In genomic region chr12:46387697-46388096, GRCh38 we compare ENCODE assay signal across 9 cellular contexts. TPM values are rescaled to one million over a fixed set of nuclear protein-coding genes. Genes with fewer than 3 reads are reported as not detected.
DNase-seq lines count a peak whose midpoint lies in the region; ATAC-seq and TF ChIP-seq lines count a peak whose summit lies in the region.
"Had no signal": no experiment of that assay in that cellular context is flagged by ENCODE, and none has a peak within 500 bp of the region (broad histone marks: within the 10 kb centered on the region; RNA-seq: fewer than 3 reads in every experiment).

No MANE protein-coding gene starts in this region.

- no peak for TF ChIP-seq CTCF in H9 (conservative IDR thresholded peaks at IDR 0.05)
- no peak for TF ChIP-seq CTCF in osteoblast (IDR thresholded peaks at IDR 0.05; ENCODE audit: extremely low read depth, low read depth, low read length)

- no peak overlapping the region for H2BK12ac ChIP-seq in H9 (ENCODE audit: insufficient read length, low read depth, low read length)

- no peak overlapping the region for H2AK5ac ChIP-seq in H9 (ENCODE audit: insufficient read length, low read length)

- peaks cover 2% of the 10 kb centered on the region for H3K79me2 ChIP-seq in H9 (ENCODE audit: insufficient read depth, low read length)
- H3K79me2 ChIP-seq in osteoblast (ENCODE audit: insufficient read depth, low read length), result peaks cover 13% of the 10 kb centered on the region

- in situ Hi-C loops in Caki2 (cut with HindIII; ENCODE audit: low pct_unique_long_range_greater_than_20kb, low sequenced_read_pairs), result no loop called here

- peaks cover 10% of the 10 kb centered on the region for H3K23me2 ChIP-seq in H9 (ENCODE audit: insufficient read length, low read depth, low read length, poor library complexity, severe bottlenecking)

- H4K91ac ChIP-seq in H9 (ENCODE audit: insufficient read length, low read depth, low read length), result no peak overlapping the region

- H3K23ac ChIP-seq in H9 (ENCODE audit: insufficient read length, low read depth, low read length), result no peak overlapping the region

- H3K27ac ChIP-seq in H9 (ENCODE audit: insufficient read length, low read depth, low read length), result peak overlapping the region; percentile 49
- H3K27ac ChIP-seq in osteoblast (ENCODE audit: low read depth, low read length), result peak overlapping the region; percentile 98
- H3K27ac ChIP-seq: VCaP had no signal

- H2BK15ac ChIP-seq in H9 (ENCODE audit: low read depth, low read length), result no peak overlapping the region

- H3K4me2 ChIP-seq in H9 (ENCODE audit: insufficient read depth, insufficient read length, low read length), result peak overlapping the region; percentile 22
- H3K4me2 ChIP-seq in osteoblast (ENCODE audit: insufficient read depth, low read length), result peak overlapping the region; percentile 67

- H3K4me1 ChIP-seq in H9 (ENCODE audit: insufficient read depth, low read length), result peaks cover 14% of the 10 kb centered on the region
- H3K4me1 ChIP-seq in adipocyte (ENCODE audit: control insufficient read depth, insufficient read depth, low read length), result peaks cover 79% of the 10 kb centered on the region
- peaks cover 86% of the 10 kb centered on the region for H3K4me1 ChIP-seq in osteoblast (ENCODE audit: insufficient read depth, low read length)

- no peak overlapping the region for H2BK20ac ChIP-seq in H9 (ENCODE audit: low read depth, low read length, poor library complexity, severe bottlenecking)

- no peak overlapping the region for H4K8ac ChIP-seq in H9 (replicated peaks; ENCODE audit: insufficient read length, low read depth, low read length)

- H3K36me3 ChIP-seq in adipocyte (ENCODE audit: control insufficient read depth, insufficient read depth, low read length, severe bottlenecking) (no peaks in the 10 kb centered on the region), osteoblast (ENCODE audit: insufficient read depth, low read length) (no peaks in the 10 kb centered on the region)

- ATAC-seq in HG02870 (IDR thresholded peaks at IDR 0.05; ENCODE audit: unreplicated experiment), result no peak

- no peak overlapping the region for H2BK5ac ChIP-seq in H9 (ENCODE audit: insufficient read length, low read length)

- no peaks in the 10 kb centered on the region for H3K9me3 Mint-ChIP-seq in H9

- no peaks in the 10 kb centered on the region for H3K27me3 ChIP-seq in H9 (ENCODE audit: insufficient read depth, low read length)
- H3K27me3 ChIP-seq in adipocyte (replicated peaks; ENCODE audit: control insufficient read depth, insufficient read depth, low read length), result no peaks in the 10 kb centered on the region
- no peaks in the 10 kb centered on the region for H3K27me3 ChIP-seq in osteoblast (ENCODE audit: insufficient read depth, low read length)

- peaks cover 58 to 74% of the 10 kb centered on the region in 2 experiments for H3K4me1 Mint-ChIP-seq in H9

- no peaks in the 10 kb centered on the region for H3K9me3 ChIP-seq in H9 (ENCODE audit: control insufficient read depth, low read depth, low read length)
- H3K9me3 ChIP-seq in adipocyte (ENCODE audit: control insufficient read depth, low read length), result no peaks in the 10 kb centered on the region
- no peaks in the 10 kb centered on the region for H3K9me3 ChIP-seq in osteoblast (ENCODE audit: low read depth, low read length)

- no peak overlapping the region for H4K5ac ChIP-seq in H9 (ENCODE audit: insufficient read length, low read depth, low read length)

- no peak overlapping the region for H3K9ac ChIP-seq in H9 (ENCODE audit: extremely low read depth, insufficient read length, low read length)
- H3K9ac ChIP-seq in adipocyte (ENCODE audit: low read length), result peak overlapping the region; percentile 94

- DNase-seq in Caki2 (ENCODE audit: low read depth) (peak; percentile 43), H9 (no peak), adipocyte (ENCODE audit: low read depth) (no peak), osteoblast (ENCODE audit: insufficient read length, low spot score, missing footprints) (no peak), SK-N-DZ (ENCODE audit: low spot score) (no peak), NCI-H69 (lab: John Stamatoyannopoulos, UW) (no peak), dedifferentiated amniotic fluid mesenchymal stem cell (ENCODE audit: extremely low spot score) (no peak)

- H2BK120ac ChIP-seq in H9 (ENCODE audit: low read depth, low read length, poor library complexity, severe bottlenecking), result no peak overlapping the region

- no peak overlapping the region for H3K4ac ChIP-seq in H9 (ENCODE audit: low read depth, low read length)

- no peak overlapping the region for H2AFZ ChIP-seq in H9 (ENCODE audit: low read length)
- no peak overlapping the region for H2AFZ ChIP-seq in osteoblast (ENCODE audit: low read length)

- H3K56ac ChIP-seq in H9 (ENCODE audit: insufficient read length, low read depth, low read length), result no peak overlapping the region

- no peaks in the 10 kb centered on the region for H3K27me3 Mint-ChIP-seq in H9 (ENCODE audit: low read depth)

- WGBS in H9 (ENCODE audit: extremely low coverage, insufficient read length, low lambda C conversion rate), result no CpG with 5 or more reads among the region's 7 CpGs

- H3K4me3 ChIP-seq in adipocyte (ENCODE audit: low read length) (peak overlapping the region; percentile 73), osteoblast (ENCODE audit: insufficient read depth, low read length) (peak overlapping the region; percentile 27)

- peaks cover 21 to 30% (median 23%) of the 10 kb centered on the region in 3 experiments for H3K36me3 Mint-ChIP-seq in H9 (ENCODE audit: insufficient read depth in 1 of 3, low read depth in 3 of 3)

- H4K20me1 ChIP-seq in H9 (ENCODE audit: control insufficient read depth, insufficient read depth, insufficient read length) (no peaks in the 10 kb centered on the region), osteoblast (ENCODE audit: insufficient read depth, low read length) (no peaks in the 10 kb centered on the region)

- H3K14ac ChIP-seq in H9 (ENCODE audit: insufficient read depth, low read length), result no peak overlapping the region

- no peak overlapping the region for H3T11ph ChIP-seq in H9 (ENCODE audit: low read length)

- H3K27ac Mint-ChIP-seq in H9, result peak overlapping the region in 2 of 3 experiments; percentile 89 to 95; a peak in 5 of 7 replicates

- H3K18ac ChIP-seq in H9 (ENCODE audit: insufficient read length, low read depth, low read length), result no peak overlapping the region

- H3K4me3 Mint-ChIP-seq in H9, result peak overlapping the region in 1 of 2 experiments; percentile 27; a peak in 1 of 5 replicates

- no peaks in the 10 kb centered on the region for H3K79me1 ChIP-seq in H9 (ENCODE audit: insufficient read depth, low read depth, low read length, poor library complexity, severe bottlenecking)

RNA-seq across cellular contexts. Expression of gene SLC38A2, which starts 15.1 kb away (rescaled TPM):
- total RNA-seq in Caki2 (2014; rRNA removed; shearing (Covaris generic); ENCODE audit: low replicate concordance), result 77.2 and 80.3 TPM in 2 replicates
- 421 and 453 TPM in 2 replicates for total RNA-seq in H9 (2021)
- total RNA-seq in osteoblast, result 919 and 1,020 TPM in 2 replicates
- polyA plus RNA-seq in SK-N-DZ (2014; cell fraction: cytosol; rRNA removed), result 155 and 160 TPM in 2 replicates
- polyA plus RNA-seq in SK-N-DZ (2014; cell fraction: nucleus; rRNA removed), result 232 and 278 TPM in 2 replicates
